ENCODE assay signal across 1 cellular context in the genomic region with DNA sequence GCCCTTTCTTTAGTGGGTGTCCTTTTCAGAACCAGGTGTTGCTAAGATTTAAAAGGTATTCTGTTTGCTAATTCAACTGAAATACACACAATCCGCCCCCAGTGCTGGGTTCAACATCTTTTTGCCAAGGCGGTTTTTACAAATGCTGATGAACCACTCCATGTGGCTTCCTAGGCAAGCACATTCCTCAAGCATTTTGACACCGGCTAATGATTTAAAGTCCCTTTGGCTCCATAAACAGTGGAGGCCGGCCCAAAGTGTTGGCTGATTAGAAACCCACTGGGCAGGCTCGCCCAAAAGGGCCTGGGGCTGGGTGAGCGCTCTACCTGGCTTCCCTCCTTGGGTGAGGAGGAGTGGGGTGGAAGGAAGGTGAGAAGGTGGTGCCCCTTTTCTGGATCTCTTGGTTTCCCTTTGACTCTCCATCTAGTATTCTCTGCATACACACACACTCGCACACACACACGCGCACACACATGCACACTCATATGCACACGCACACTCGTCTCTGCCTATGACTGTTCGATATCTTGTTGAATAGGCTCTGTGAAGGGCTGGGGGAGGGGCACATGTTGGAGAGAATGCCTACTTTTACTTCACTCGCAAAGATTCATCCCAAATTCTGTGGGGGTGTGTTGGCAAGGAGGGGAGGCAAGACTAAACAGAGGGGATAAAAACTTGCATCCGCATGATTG.
TF ChIP-seq lines count a peak whose summit lies in the region.

No MANE protein-coding gene starts in this region.

TF ChIP-seq in GM23338, 12 proteins besides CTCF, POLR2A, EP300 and RAD21 (continued from another document):
- TF ChIP-seq, protein P1, sequence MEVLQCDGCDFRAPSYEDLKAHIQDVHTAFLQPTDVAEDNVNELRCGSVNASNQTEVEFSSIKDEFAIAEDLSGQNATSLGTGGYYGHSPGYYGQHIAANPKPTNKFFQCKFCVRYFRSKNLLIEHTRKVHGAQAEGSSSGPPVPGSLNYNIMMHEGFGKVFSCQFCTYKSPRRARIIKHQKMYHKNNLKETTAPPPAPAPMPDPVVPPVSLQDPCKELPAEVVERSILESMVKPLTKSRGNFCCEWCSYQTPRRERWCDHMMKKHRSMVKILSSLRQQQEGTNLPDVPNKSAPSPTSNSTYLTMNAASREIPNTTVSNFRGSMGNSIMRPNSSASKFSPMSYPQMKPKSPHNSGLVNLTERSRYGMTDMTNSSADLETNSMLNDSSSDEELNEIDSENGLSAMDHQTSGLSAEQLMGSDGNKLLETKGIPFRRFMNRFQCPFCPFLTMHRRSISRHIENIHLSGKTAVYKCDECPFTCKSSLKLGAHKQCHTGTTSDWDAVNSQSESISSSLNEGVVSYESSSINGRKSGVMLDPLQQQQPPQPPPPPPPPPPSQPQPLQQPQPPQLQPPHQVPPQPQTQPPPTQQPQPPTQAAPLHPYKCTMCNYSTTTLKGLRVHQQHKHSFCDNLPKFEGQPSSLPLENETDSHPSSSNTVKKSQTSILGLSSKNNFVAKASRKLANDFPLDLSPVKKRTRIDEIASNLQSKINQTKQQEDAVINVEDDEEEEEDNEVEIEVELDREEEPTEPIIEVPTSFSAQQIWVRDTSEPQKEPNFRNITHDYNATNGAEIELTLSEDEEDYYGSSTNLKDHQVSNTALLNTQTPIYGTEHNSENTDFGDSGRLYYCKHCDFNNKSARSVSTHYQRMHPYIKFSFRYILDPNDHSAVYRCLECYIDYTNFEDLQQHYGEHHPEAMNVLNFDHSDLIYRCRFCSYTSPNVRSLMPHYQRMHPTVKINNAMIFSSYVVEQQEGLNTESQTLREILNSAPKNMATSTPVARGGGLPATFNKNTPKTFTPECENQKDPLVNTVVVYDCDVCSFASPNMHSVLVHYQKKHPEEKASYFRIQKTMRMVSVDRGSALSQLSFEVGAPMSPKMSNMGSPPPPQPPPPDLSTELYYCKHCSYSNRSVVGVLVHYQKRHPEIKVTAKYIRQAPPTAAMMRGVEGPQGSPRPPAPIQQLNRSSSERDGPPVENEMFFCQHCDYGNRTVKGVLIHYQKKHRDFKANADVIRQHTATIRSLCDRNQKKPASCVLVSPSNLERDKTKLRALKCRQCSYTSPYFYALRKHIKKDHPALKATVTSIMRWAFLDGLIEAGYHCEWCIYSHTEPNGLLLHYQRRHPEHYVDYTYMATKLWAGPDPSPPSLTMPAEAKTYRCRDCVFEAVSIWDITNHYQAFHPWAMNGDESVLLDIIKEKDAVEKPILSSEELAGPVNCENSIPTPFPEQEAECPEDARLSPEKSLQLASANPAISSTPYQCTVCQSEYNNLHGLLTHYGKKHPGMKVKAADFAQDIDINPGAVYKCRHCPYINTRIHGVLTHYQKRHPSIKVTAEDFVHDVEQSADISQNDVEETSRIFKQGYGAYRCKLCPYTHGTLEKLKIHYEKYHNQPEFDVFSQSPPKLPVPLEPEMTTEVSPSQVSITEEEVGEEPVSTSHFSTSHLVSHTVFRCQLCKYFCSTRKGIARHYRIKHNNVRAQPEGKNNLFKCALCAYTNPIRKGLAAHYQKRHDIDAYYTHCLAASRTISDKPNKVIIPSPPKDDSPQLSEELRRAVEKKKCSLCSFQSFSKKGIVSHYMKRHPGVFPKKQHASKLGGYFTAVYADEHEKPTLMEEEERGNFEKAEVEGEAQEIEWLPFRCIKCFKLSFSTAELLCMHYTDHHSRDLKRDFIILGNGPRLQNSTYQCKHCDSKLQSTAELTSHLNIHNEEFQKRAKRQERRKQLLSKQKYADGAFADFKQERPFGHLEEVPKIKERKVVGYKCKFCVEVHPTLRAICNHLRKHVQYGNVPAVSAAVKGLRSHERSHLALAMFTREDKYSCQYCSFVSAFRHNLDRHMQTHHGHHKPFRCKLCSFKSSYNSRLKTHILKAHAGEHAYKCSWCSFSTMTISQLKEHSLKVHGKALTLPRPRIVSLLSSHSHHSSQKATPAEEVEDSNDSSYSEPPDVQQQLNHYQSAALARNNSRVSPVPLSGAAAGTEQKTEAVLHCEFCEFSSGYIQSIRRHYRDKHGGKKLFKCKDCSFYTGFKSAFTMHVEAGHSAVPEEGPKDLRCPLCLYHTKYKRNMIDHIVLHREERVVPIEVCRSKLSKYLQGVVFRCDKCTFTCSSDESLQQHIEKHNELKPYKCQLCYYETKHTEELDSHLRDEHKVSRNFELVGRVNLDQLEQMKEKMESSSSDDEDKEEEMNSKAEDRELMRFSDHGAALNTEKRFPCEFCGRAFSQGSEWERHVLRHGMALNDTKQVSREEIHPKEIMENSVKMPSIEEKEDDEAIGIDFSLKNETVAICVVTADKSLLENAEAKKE (CRISPR knock-in tag; IDR thresholded peaks at IDR 0.05) = peak; percentile 22; the same call in 1 of the 2 replicates
- TF ChIP-seq NANOG (IDR thresholded peaks at IDR 0.05; ENCODE audit: borderline replicate concordance) = peak; percentile 37; the same call in 1 of the 2 replicates
